In genomic region chr12:32418903-32419519, GRCh38 we compare ENCODE assay signal across 19 cellular contexts. TPM values are rescaled to one million over a fixed set of nuclear protein-coding genes. Genes with fewer than 3 reads are reported as not detected.
DNase-seq lines count a peak whose midpoint lies in the region; ATAC-seq and TF ChIP-seq lines count a peak whose summit lies in the region.
"Had no signal": no experiment of that assay in that cellular context is flagged by ENCODE, and none has a peak within 500 bp of the region (broad histone marks: within the 10 kb centered on the region; RNA-seq: fewer than 3 reads in every experiment).

No MANE protein-coding gene starts in this region.

- POLR2A ChIA-PET in GM10248 (lab: Yijun Ruan, JAX), result no interaction called here

- TF ChIP-seq CTCF in RWPE2 (IDR thresholded peaks at IDR 0.05; ENCODE audit: poor library complexity, severe bottlenecking) (no peak), left lung (IDR thresholded peaks at IDR 0.05) (no peak), progenitor cell of endocrine pancreas (IDR thresholded peaks at IDR 0.05; ENCODE audit: unreplicated experiment) (no peak), GM10248 (IDR thresholded peaks at IDR 0.05; ENCODE audit: control extremely low read depth, extremely low read depth, low read depth, missing control alignments) (no peak)

- CTCF ChIA-PET in GM10248 (lab: Yijun Ruan, JAX), result interaction anchor here (1.4 kb wide), 1 partner anchor 53 kb away, joined by 3 read pairs; no protein-coding TSS in a partner anchor

- H3K4me3 ChIP-seq in RWPE2 (ENCODE audit: severe bottlenecking) (no peak overlapping the region), left lung (no peak overlapping the region)
- H3K4me3 ChIP-seq: vagina had no signal

- peak; percentile 40; the same call in 1 of the 3 replicates for ATAC-seq in RWPE2 (ENCODE audit: low read depth)
- ATAC-seq in left lung, result peak; percentile 61
- ATAC-seq in GM18511 (IDR thresholded peaks at IDR 0.05; ENCODE audit: unreplicated experiment), result no peak
- no peak for ATAC-seq in HG03565 (IDR thresholded peaks at IDR 0.05; ENCODE audit: unreplicated experiment)
- ATAC-seq: activated CD8-positive, alpha-beta T cell treated with anti-CD3 and anti-CD28 coated beads for 36 hours had no signal

- H3K9me3 ChIP-seq in RWPE2 (ENCODE audit: severe bottlenecking), result no peaks in the 10 kb centered on the region
- H3K9me3 ChIP-seq in left lung, result no peaks in the 10 kb centered on the region
- H3K9me3 ChIP-seq: BE2C, vagina had no signal

- H3K27me3 ChIP-seq in RWPE2 (ENCODE audit: insufficient read depth, poor library complexity, severe bottlenecking) (no peaks in the 10 kb centered on the region), left lung (no peaks in the 10 kb centered on the region)
- H3K27me3 ChIP-seq: BE2C, vagina had no signal

- H3K27ac ChIP-seq in RWPE2 (ENCODE audit: poor library complexity, severe bottlenecking) (no peak overlapping the region), left lung (no peak overlapping the region)
- H3K27ac ChIP-seq: vagina had no signal

- H3K9me3 Mint-ChIP-seq in progenitor cell of endocrine pancreas (ENCODE audit: low read depth), result peaks cover 12% of the 10 kb centered on the region
- H3K9me3 Mint-ChIP-seq: activated CD8-positive, alpha-beta T cell treated with anti-CD3 and anti-CD28 coated beads for 36 hours; dendritic cell treated with granulocyte-macrophage colony-stimulating factor and Interleukin-4, amounts not matched to agents 40 ng/mL and 50 ng/mL, for 4 days; neural crest cell had no signal

- H3K4me3 Mint-ChIP-seq in progenitor cell of endocrine pancreas (ENCODE audit: low read depth), result no peak overlapping the region
- H3K4me3 Mint-ChIP-seq: activated CD8-positive, alpha-beta T cell treated with anti-CD3 and anti-CD28 coated beads for 36 hours; dendritic cell treated with granulocyte-macrophage colony-stimulating factor and Interleukin-4, amounts not matched to agents 40 ng/mL and 50 ng/mL, for 4 days; neural crest cell had no signal

- H3K27me3 Mint-ChIP-seq in progenitor cell of endocrine pancreas, result no peaks in the 10 kb centered on the region
- H3K27me3 Mint-ChIP-seq: activated CD8-positive, alpha-beta T cell treated with anti-CD3 and anti-CD28 coated beads for 36 hours had no signal

- peaks cover 10% of the 10 kb centered on the region for H3K4me1 ChIP-seq in RWPE2 (ENCODE audit: insufficient read depth, poor library complexity, severe bottlenecking)
- H3K4me1 ChIP-seq in left lung, result peaks cover 5 to 28% of the 10 kb centered on the region in 2 donors
- H3K4me1 ChIP-seq: BE2C had no signal

- H3K27ac Mint-ChIP-seq in progenitor cell of endocrine pancreas, result peak overlapping the region; percentile 54
- H3K27ac Mint-ChIP-seq: activated CD8-positive, alpha-beta T cell treated with anti-CD3 and anti-CD28 coated beads for 36 hours; dendritic cell treated with granulocyte-macrophage colony-stimulating factor and Interleukin-4, amounts not matched to agents 40 ng/mL and 50 ng/mL, for 4 days had no signal

- DNase-seq in NCI-H2107 treated with DMSO at 0.1 percent for 48 hours (lab: John Stamatoyannopoulos, UW; ENCODE audit: unreplicated experiment) (peak; percentile 13), NCI-H2107 (lab: John Stamatoyannopoulos, UW) (no peak), RWPE2 (ENCODE audit: low spot score) (no peak), left lung (no peak), progenitor cell of endocrine pancreas (ENCODE audit: low spot score, unreplicated experiment) (no peak), GM10248 (ENCODE audit: extremely low spot score) (no peak)
- DNase-seq: activated CD8-positive, alpha-beta T cell treated with anti-CD3 and anti-CD28 coated beads for 36 hours; amniotic stem cell; BE2C; EL; NCI-H1092 treated with DMSO at 0.1 percent for 48 hours; NCI-H2029; retina; stimulated activated CD4-positive, alpha-beta T cell treated with anti-CD3 and anti-CD28 coated beads, Interleukin-12 subunit alpha, Interleukin-12 subunit beta, amount 100 ng/mL, for 4 hours had no signal

- H3K36me3 ChIP-seq in RWPE2 (ENCODE audit: low read depth), result peaks cover 22% of the 10 kb centered on the region
- H3K36me3 ChIP-seq in left lung, result no peaks in the 10 kb centered on the region
- H3K36me3 ChIP-seq: BE2C, vagina had no signal

- peaks cover 14% of the 10 kb centered on the region for H3K4me1 Mint-ChIP-seq in progenitor cell of endocrine pancreas (ENCODE audit: low read depth)

- H3K36me3 Mint-ChIP-seq in progenitor cell of endocrine pancreas (ENCODE audit: insufficient read depth), result peaks cover 16% of the 10 kb centered on the region

- intact Hi-C loops in left lung (cut with DNase I), result no loop called here

RNA-seq across cellular contexts. Expression of gene FGD4, which starts 19.7 kb away (rescaled TPM):
- total RNA-seq in left lung (10 to 100 TPM; 37.0 to 38.9 TPM), progenitor cell of endocrine pancreas (83.8 and 85.6 TPM in 2 replicates)

Comparison
In these comparisons a context has a peak if more than half of its experiments do, and no peak if none do; other contexts are left out.
1. ATAC-seq: peak in RWPE2 (single experiment) and left lung (single experiment); none in GM18511 (single experiment) and HG03565 (single experiment).